ENCODE assay signal across 8 cellular contexts in genomic region chr1:65148548-65149390, GRCh38. TPM values are rescaled to one million over a fixed set of nuclear protein-coding genes. Genes with fewer than 3 reads are reported as not detected.
DNase-seq lines count a peak whose midpoint lies in the region; ATAC-seq and TF ChIP-seq lines count a peak whose summit lies in the region.

No MANE protein-coding gene starts in this region.

- DNase-seq in AG10803 (ENCODE audit: low read depth) (peak; percentile 52), NCI-H69 (lab: John Stamatoyannopoulos, UW) (peak; percentile 57), globus pallidus (ENCODE audit: low spot score) (peak; percentile 7), omental fat pad (ENCODE audit: low spot score) (no peak), aorta (peak; percentile 79 to 85)
- peak; percentile 55 for DNase-seq in activated T-helper 1 cell treated with anti-CD3 and anti-CD28 coated beads, Interleukin-12 subunit alpha, Interleukin-12 subunit beta, Interleukin-2, Interleukin-4 antibody, amounts not matched to agents 30 ng/mL and 10 ng/mL and 1 ng/mL, durations not matched to agents 14 hours and 24 hours and 36 hours (ENCODE audit: low spot score)

- no peaks in the 10 kb centered on the region for H3K36me3 ChIP-seq in aorta (ENCODE audit: control insufficient read depth in 1 of 2, insufficient read depth in 2 of 2, low read length in 1 of 2)

- no peaks in the 10 kb centered on the region for H3K9me3 Mint-ChIP-seq in activated T-helper 1 cell treated with anti-CD3 and anti-CD28 coated beads, Interleukin-12 subunit alpha, Interleukin-12 subunit beta, Interleukin-2, Interleukin-4 antibody, amounts not matched to agents 30 ng/mL and 10 ng/mL and 1 ng/mL, durations not matched to agents 14 hours and 24 hours and 36 hours

- H3K4me1 ChIP-seq in aorta (ENCODE audit: control insufficient read depth in 1 of 2, insufficient read depth in 2 of 2, low read length in 2 of 2): no peaks in the 10 kb centered on the region

- peak overlapping the region; percentile 94 for H3K4me3 Mint-ChIP-seq in activated T-helper 1 cell treated with anti-CD3 and anti-CD28 coated beads, Interleukin-12 subunit alpha, Interleukin-12 subunit beta, Interleukin-2, Interleukin-4 antibody, amounts not matched to agents 30 ng/mL and 10 ng/mL and 1 ng/mL, durations not matched to agents 14 hours and 24 hours and 36 hours

- peaks cover 7% of the 10 kb centered on the region for H3K27me3 Mint-ChIP-seq in activated T-helper 1 cell treated with anti-CD3 and anti-CD28 coated beads, Interleukin-12 subunit alpha, Interleukin-12 subunit beta, Interleukin-2, Interleukin-4 antibody, amounts not matched to agents 30 ng/mL and 10 ng/mL and 1 ng/mL, durations not matched to agents 14 hours and 24 hours and 36 hours (ENCODE audit: insufficient read depth)

- peak; percentile 63 for ATAC-seq in GM18505 (IDR thresholded peaks at IDR 0.05; ENCODE audit: unreplicated experiment)
- peak; percentile 53 for ATAC-seq in HG02981 (IDR thresholded peaks at IDR 0.05; ENCODE audit: unreplicated experiment)
- peak; percentile 51 for ATAC-seq in omental fat pad (ENCODE audit: low FRiP score)
- peak; percentile 88 for ATAC-seq in aorta (ENCODE audit: low FRiP score)

- no peaks in the 10 kb centered on the region for H3K27me3 ChIP-seq in aorta (ENCODE audit: control insufficient read depth in 1 of 2, insufficient read depth in 2 of 2, low read length in 1 of 2)

- H3K4me3 ChIP-seq in AG10803 (ENCODE audit: low read length) (peak overlapping the region; percentile 65), aorta (ENCODE audit: low read length in 2 of 2) (peak overlapping the region; percentile 58 to 65)

- no peaks in the 10 kb centered on the region for H3K9me3 ChIP-seq in aorta (ENCODE audit: control insufficient read depth, low read length)

- peak overlapping the region; percentile 90 for H3K27ac Mint-ChIP-seq in activated T-helper 1 cell treated with anti-CD3 and anti-CD28 coated beads, Interleukin-12 subunit alpha, Interleukin-12 subunit beta, Interleukin-2, Interleukin-4 antibody, amounts not matched to agents 30 ng/mL and 10 ng/mL and 1 ng/mL, durations not matched to agents 14 hours and 24 hours and 36 hours

- H3K4me1 Mint-ChIP-seq in activated T-helper 1 cell treated with anti-CD3 and anti-CD28 coated beads, Interleukin-12 subunit alpha, Interleukin-12 subunit beta, Interleukin-2, Interleukin-4 antibody, amounts not matched to agents 30 ng/mL and 10 ng/mL and 1 ng/mL, durations not matched to agents 14 hours and 24 hours and 36 hours (ENCODE audit: low read depth): peaks cover 52% of the 10 kb centered on the region

- H3K36me3 Mint-ChIP-seq in activated T-helper 1 cell treated with anti-CD3 and anti-CD28 coated beads, Interleukin-12 subunit alpha, Interleukin-12 subunit beta, Interleukin-2, Interleukin-4 antibody, amounts not matched to agents 30 ng/mL and 10 ng/mL and 1 ng/mL, durations not matched to agents 14 hours and 24 hours and 36 hours (ENCODE audit: low read depth): peaks cover 23% of the 10 kb centered on the region

- no peak for TF ChIP-seq POLR2A in GM18505 (IDR thresholded peaks at IDR 0.05; ENCODE audit: borderline replicate concordance, extremely low read depth, insufficient read depth, insufficient read length)

- 0 to 1% methylated on average over 51 to 75 of the region's 75 CpGs for WGBS in aorta, 2 donors

- intact Hi-C loops in activated T-helper 1 cell treated with anti-CD3 and anti-CD28 coated beads, Interleukin-12 subunit alpha, Interleukin-12 subunit beta, Interleukin-2, Interleukin-4 antibody, amounts not matched to agents 30 ng/mL and 10 ng/mL and 1 ng/mL, durations not matched to agents 14 hours and 24 hours and 36 hours (cut with micrococcal nuclease): loop anchor here (1.0 to 10.0 kb wide), 10 partner anchors 65 to 1784 kb away; partner anchors contain the start of genes JAK1, LEPR and LEPROT
- intact Hi-C loops in aorta (cut with DNase I): loop anchor here in 1 of 2 donors (5.0 kb wide), 1 partner anchor 59 kb away; no protein-coding TSS in a partner anchor

- peak overlapping the region; percentile 15 to 54 for H3K27ac ChIP-seq in aorta (ENCODE audit: low read depth in 1 of 2, low read length in 2 of 2)

- TF ChIP-seq CTCF in AG10803 (conservative IDR thresholded peaks at IDR 0.05; ENCODE audit: low read length) (no peak), omental fat pad (IDR thresholded peaks at IDR 0.05) (no peak)

RNA-seq across cellular contexts. Expression of gene AK4, which starts 0.8 kb away (rescaled TPM):
- total RNA-seq in activated T-helper 1 cell treated with anti-CD3 and anti-CD28 coated beads, Interleukin-12 subunit alpha, Interleukin-12 subunit beta, Interleukin-2, Interleukin-4 antibody, amounts not matched to agents 30 ng/mL and 10 ng/mL and 1 ng/mL, durations not matched to agents 14 hours and 24 hours and 36 hours: 108 TPM in 2 replicates
- total RNA-seq in omental fat pad: 100 to 1,000 TPM in 1 of 4 donors, 10 to 100 TPM in 3; 20.5 to 108 (median 61.8) TPM
- 10 to 100 TPM; 68.2 to 73.7 TPM for total RNA-seq in aorta
- 1 to 10 TPM; 5.2 to 8.4 TPM for polyA plus RNA-seq in aorta
